ENCODE assay signal across 11 cellular contexts in the genomic region with DNA sequence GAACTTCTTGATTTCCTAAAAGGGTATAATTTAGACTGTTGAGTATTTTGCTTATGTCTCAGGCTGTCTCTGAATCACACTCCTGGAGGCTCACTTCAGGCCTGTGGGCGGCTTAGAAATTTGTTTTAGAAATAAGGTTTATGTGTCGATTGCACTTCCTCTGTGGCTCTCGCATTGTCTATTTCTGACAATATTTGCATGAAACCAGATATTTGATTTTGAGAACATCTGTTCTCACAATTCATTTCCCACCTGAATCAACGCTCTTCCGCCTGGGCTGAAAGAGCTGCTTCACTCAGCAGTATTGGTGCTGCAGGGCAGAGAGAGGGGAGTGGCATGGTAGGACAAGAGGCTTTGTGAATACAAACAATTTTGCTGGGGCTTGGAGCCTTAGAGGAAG.
A peak's percentile ranks its signal among the peaks of the same experiment; 100 is the strongest.
DNase-seq lines count a peak whose midpoint lies in the region; ATAC-seq and TF ChIP-seq lines count a peak whose summit lies in the region.
"Had no signal": no experiment of that assay in that cellular context is flagged by ENCODE, and none has a peak within 500 bp of the region (broad histone marks: within the 10 kb centered on the region; RNA-seq: fewer than 3 reads in every experiment).

No MANE protein-coding gene starts in this region.

- no peaks in the 10 kb centered on the region for H3K9me3 ChIP-seq in testis
- H3K9me3 ChIP-seq: neutrophil had no signal

- CTCF ChIA-PET in activated CD4-positive, alpha-beta T cell treated with anti-CD3 and anti-CD28 coated beads, Interleukin-2, amount 10 ng/mL, durations not matched to agents 7 days and 5 days (lab: Charles Lee): interaction anchor here (0.8 kb wide), 1 partner anchor 87 kb away, joined by 3 read pairs; no protein-coding TSS in a partner anchor

- POLR2A ChIA-PET in activated CD4-positive, alpha-beta T cell treated with anti-CD3 and anti-CD28 coated beads, Interleukin-2, amount 10 ng/mL, durations not matched to agents 7 days and 5 days (lab: Charles Lee): no interaction called here

- H3K36me3 ChIP-seq in testis (ENCODE audit: low read depth, missing control alignments): no peaks in the 10 kb centered on the region
- H3K36me3 ChIP-seq: neutrophil had no signal

- H3K27ac Mint-ChIP-seq in activated CD4-positive, alpha-beta T cell treated with anti-CD3 and anti-CD28 coated beads, Interleukin-2, amount 10 ng/mL, durations not matched to agents 7 days and 5 days: no peak overlapping the region

- H3K27ac ChIP-seq in testis: no peak overlapping the region
- H3K27ac ChIP-seq: neutrophil had no signal

- ATAC-seq in GM19397 (IDR thresholded peaks at IDR 0.05; ENCODE audit: unreplicated experiment) (peak; percentile 87), HG02852 (IDR thresholded peaks at IDR 0.05; ENCODE audit: unreplicated experiment) (peak; percentile 96), HG03558 (IDR thresholded peaks at IDR 0.05; ENCODE audit: extremely low read depth, unreplicated experiment) (peak; percentile 75)
- ATAC-seq: left cardiac atrium had no signal

- H3K27me3 Mint-ChIP-seq in activated CD4-positive, alpha-beta T cell treated with anti-CD3 and anti-CD28 coated beads, Interleukin-2, amount 10 ng/mL, durations not matched to agents 7 days and 5 days: no peaks in the 10 kb centered on the region

- H3K4me1 Mint-ChIP-seq in activated CD4-positive, alpha-beta T cell treated with anti-CD3 and anti-CD28 coated beads, Interleukin-2, amount 10 ng/mL, durations not matched to agents 7 days and 5 days: no peaks in the 10 kb centered on the region

- 95 to 96% methylated on average over 5 of the region's 5 CpGs for WGBS in testis, 2 donors

- H3K27me3 ChIP-seq in testis: no peaks in the 10 kb centered on the region
- H3K27me3 ChIP-seq: neutrophil had no signal

- H3K4me3 ChIP-seq in GM12865 (ENCODE audit: low read depth, low read length) (no peak overlapping the region), testis (no peak overlapping the region)

- DNase-seq in GM12865 (ENCODE audit: low read depth) (peak; percentile 69), testis (no peak), NCI-H1694 (lab: John Stamatoyannopoulos, UW) (no peak), NCI-H774 (lab: John Stamatoyannopoulos, UW) (no peak)
- no peak for DNase-seq in activated CD4-positive, alpha-beta T cell treated with anti-CD3 and anti-CD28 coated beads, Interleukin-2, amount 10 ng/mL, durations not matched to agents 7 days and 5 days
- DNase-seq: caudate nucleus, left cardiac atrium had no signal

- H3K9me3 Mint-ChIP-seq in activated CD4-positive, alpha-beta T cell treated with anti-CD3 and anti-CD28 coated beads, Interleukin-2, amount 10 ng/mL, durations not matched to agents 7 days and 5 days: peaks cover 26% of the 10 kb centered on the region

- TF ChIP-seq CTCF in GM12865 (IDR thresholded peaks at IDR 0.05; ENCODE audit: insufficient read depth, low read depth, low read length, missing control alignments): no peak
- TF ChIP-seq CTCF in testis (IDR thresholded peaks at IDR 0.05): no peak

- TF ChIP-seq POLR2A in testis (IDR thresholded peaks at IDR 0.05): no peak

- no peak overlapping the region for H3K4me3 Mint-ChIP-seq in activated CD4-positive, alpha-beta T cell treated with anti-CD3 and anti-CD28 coated beads, Interleukin-2, amount 10 ng/mL, durations not matched to agents 7 days and 5 days

- intact Hi-C loops in testis (cut with DNase I; ENCODE audit: low total_unique reads): no loop called here

- H3K36me3 Mint-ChIP-seq in activated CD4-positive, alpha-beta T cell treated with anti-CD3 and anti-CD28 coated beads, Interleukin-2, amount 10 ng/mL, durations not matched to agents 7 days and 5 days (ENCODE audit: low read depth): no peaks in the 10 kb centered on the region

- peaks cover 10% of the 10 kb centered on the region for H3K4me1 ChIP-seq in testis
